In genomic region chr1:147292635-147293251, GRCh38 we compare ENCODE assay signal across 11 cellular contexts. TPM values are rescaled to one million over a fixed set of nuclear protein-coding genes. Genes with fewer than 3 reads are reported as not detected.
DNase-seq lines count a peak whose midpoint lies in the region; ATAC-seq and TF ChIP-seq lines count a peak whose summit lies in the region.
"Had no signal": no experiment of that assay in that cellular context is flagged by ENCODE, and none has a peak within 500 bp of the region (broad histone marks: within the 10 kb centered on the region; RNA-seq: fewer than 3 reads in every experiment).

No MANE protein-coding gene starts in this region.

- H3K27ac Mint-ChIP-seq in CD8-positive, alpha-beta T cell = peak overlapping the region; percentile 39
- peak overlapping the region; percentile 100 for H3K27ac Mint-ChIP-seq in HFFc6
- no peak overlapping the region for H3K27ac Mint-ChIP-seq in endodermal cell
- H3K27ac Mint-ChIP-seq: stimulated activated naive B cell treated with anti-CD40 and anti-IgM and Interleukin-4, amounts not matched to agents 10 μg/mL and 1 μg/mL and 100 μg/mL, for 72 hours had no signal

- no peaks in the 10 kb centered on the region for H4K20me1 ChIP-seq in mammary epithelial cell (ENCODE audit: insufficient read depth, low read length)

- H3K36me3 Mint-ChIP-seq in CD8-positive, alpha-beta T cell = peaks cover 100% of the 10 kb centered on the region
- H3K36me3 Mint-ChIP-seq in HFFc6 (ENCODE audit: low read depth) = peaks cover 70% of the 10 kb centered on the region
- H3K36me3 Mint-ChIP-seq in endodermal cell (ENCODE audit: low read depth) = peaks cover 99% of the 10 kb centered on the region

- WGBS in mammary epithelial cell (ENCODE audit: low coverage, missing lambda C conversion rate) = 48% methylated on average over 3 of the region's 3 CpGs
- WGBS in endodermal cell (ENCODE audit: insufficient coverage in 1 of 2, insufficient read length in 1 of 2), 2 experiments = 96 to 100% methylated on average over 2 to 3 of the region's 3 CpGs

- H3K4me2 ChIP-seq in mammary epithelial cell (ENCODE audit: insufficient read depth, low read depth, low read length) = no peak overlapping the region

- H3K27me3 ChIP-seq in CD8-positive, alpha-beta T cell (ENCODE audit: insufficient read depth, low read length) = no peaks in the 10 kb centered on the region
- no peaks in the 10 kb centered on the region for H3K27me3 ChIP-seq in mammary epithelial cell (ENCODE audit: insufficient read depth, low read length)
- H3K27me3 ChIP-seq in endodermal cell (ENCODE audit: control insufficient read depth, insufficient read depth, low read length, poor library complexity, severe bottlenecking) = no peaks in the 10 kb centered on the region

- H2AFZ ChIP-seq in mammary epithelial cell (ENCODE audit: low read depth, low read length) = no peak overlapping the region

- intact Hi-C loops in CD8-positive, alpha-beta T cell (cut with DNase I, micrococcal nuclease) = no loop called here
- intact Hi-C loops in mammary epithelial cell (cut with micrococcal nuclease) = loop anchor here (1.0 kb wide), 1 partner anchor 19 kb away; no protein-coding TSS in a partner anchor

- dilution Hi-C loops in mammary epithelial cell (cut with HindIII; ENCODE audit: low sequenced_read_pairs) = no loop called here

- no TSS peak for BruUV-seq in mammary epithelial cell (replicated peaks; lab: Mats Ljungman, UMichigan)

- POLR2A ChIA-PET in CD8-positive, alpha-beta T cell (lab: Charles Lee) = interaction anchor here (0.6 kb wide), 1 partner anchor 18 kb away, joined by 7 read pairs; no protein-coding TSS in a partner anchor

- TF ChIP-seq CTCF in CD8-positive, alpha-beta T cell (IDR thresholded peaks at IDR 0.05) = no peak
- TF ChIP-seq CTCF in HFFc6 (IDR thresholded peaks at IDR 0.05) = 0 out of 2 replicates have a peak, but pooled peaks have one; percentile 4
- TF ChIP-seq CTCF in mammary epithelial cell (conservative IDR thresholded peaks at IDR 0.05 in 1 of 2, IDR thresholded peaks at IDR 0.05 in 1 of 2; ENCODE audit: extremely low read depth in 1 of 2, insufficient read depth in 1 of 2, low read depth in 1 of 2, low read length in 2 of 2) = no peak
- TF ChIP-seq CTCF in endodermal cell (conservative IDR thresholded peaks at IDR 0.05) = no peak

- H3K9ac ChIP-seq in mammary epithelial cell (ENCODE audit: insufficient read depth, low read length) (no peak overlapping the region), endodermal cell (ENCODE audit: extremely low read depth, low read length, poor library complexity, severe bottlenecking) (no peak overlapping the region)

- H3K79me2 ChIP-seq in mammary epithelial cell (ENCODE audit: insufficient read depth, low read length) = no peaks in the 10 kb centered on the region

- ATAC-seq in CD8-positive, alpha-beta T cell = no peak
- ATAC-seq in HG02870 (IDR thresholded peaks at IDR 0.05; ENCODE audit: unreplicated experiment) = no peak
- ATAC-seq: stimulated activated naive B cell treated with anti-CD40 and anti-IgM and Interleukin-4, amounts not matched to agents 10 μg/mL and 1 μg/mL and 100 μg/mL, for 72 hours had no signal

- in situ Hi-C loops in mammary epithelial cell (cut with MboI; ENCODE audit: low sequenced_read_pairs in 2 of 2) = loop anchor here in 1 of 2 donors (25.0 kb wide), 1 partner anchor 345 kb away; no protein-coding TSS in a partner anchor

- peaks cover 49% of the 10 kb centered on the region for H3K36me3 ChIP-seq in CD8-positive, alpha-beta T cell (ENCODE audit: insufficient read depth, low read length)
- peaks cover 32% of the 10 kb centered on the region for H3K36me3 ChIP-seq in mammary epithelial cell (ENCODE audit: insufficient read depth, low read length)
- peaks cover 100% of the 10 kb centered on the region for H3K36me3 ChIP-seq in endodermal cell (ENCODE audit: control insufficient read depth, insufficient read depth, low read length)

- no peaks in the 10 kb centered on the region for H3K4me1 ChIP-seq in CD8-positive, alpha-beta T cell (ENCODE audit: insufficient read depth, low read length)
- H3K4me1 ChIP-seq in mammary epithelial cell (ENCODE audit: insufficient read depth, low read length) = peaks cover 8% of the 10 kb centered on the region
- no peaks in the 10 kb centered on the region for H3K4me1 ChIP-seq in endodermal cell (ENCODE audit: control insufficient read depth, insufficient read depth, low read length)

- no peak overlapping the region for H3K4me3 ChIP-seq in CD8-positive, alpha-beta T cell (ENCODE audit: low read depth, low read length)
- H3K4me3 ChIP-seq in mammary epithelial cell (replicated peaks in 1 of 3; ENCODE audit: insufficient read depth in 1 of 3, low read depth in 2 of 3, low read length in 3 of 3) (no peak overlapping the region), endodermal cell (ENCODE audit: low read length) (no peak overlapping the region)
- H3K4me3 ChIP-seq: lung had no signal

- no peak overlapping the region for H3K27ac ChIP-seq in CD8-positive, alpha-beta T cell (ENCODE audit: low read depth, low read length)
- H3K27ac ChIP-seq in mammary epithelial cell (ENCODE audit: insufficient read depth, low read depth, low read length) (peak overlapping the region; percentile 66), endodermal cell (ENCODE audit: low read depth, low read length) (no peak overlapping the region)

- peaks cover 2% of the 10 kb centered on the region for H3K9me3 Mint-ChIP-seq in CD8-positive, alpha-beta T cell
- peaks cover 8% of the 10 kb centered on the region for H3K9me3 Mint-ChIP-seq in HFFc6
- H3K9me3 Mint-ChIP-seq in endodermal cell = peaks cover 15% of the 10 kb centered on the region

- H3K4me1 Mint-ChIP-seq in CD8-positive, alpha-beta T cell (ENCODE audit: low read depth) = no peaks in the 10 kb centered on the region
- H3K4me1 Mint-ChIP-seq in HFFc6 (ENCODE audit: low read depth) (peaks cover 37% of the 10 kb centered on the region), endodermal cell (no peaks in the 10 kb centered on the region)

- DNase-seq in CD8-positive, alpha-beta T cell = no peak
- peak; percentile 98 for DNase-seq in HFFc6
- peak; percentile 82 for DNase-seq in mammary epithelial cell
- DNase-seq in myocyte (ENCODE audit: low read depth) = peak; percentile 82
- no peak for DNase-seq in endodermal cell
- no peak for DNase-seq in activated CD8-positive, alpha-beta memory T cell treated with anti-CD3 and anti-CD28 coated beads, Interleukin-2, amount 50 U/mL, for 4 hours
- DNase-seq: effector memory CD4-positive, alpha-beta T cell; NCI-H1436 treated with DMSO at 0.1 percent for 48 hours; stimulated activated naive B cell treated with anti-CD40 and anti-IgM and Interleukin-4, amounts not matched to agents 10 μg/mL and 1 μg/mL and 100 μg/mL, for 72 hours had no signal

- no peaks in the 10 kb centered on the region for H3K9me3 ChIP-seq in CD8-positive, alpha-beta T cell (ENCODE audit: low read length)
- H3K9me3 ChIP-seq in mammary epithelial cell (replicated peaks; ENCODE audit: insufficient read depth, low read length) (no peaks in the 10 kb centered on the region), endodermal cell (ENCODE audit: control insufficient read depth, low read length) (peaks cover 38% of the 10 kb centered on the region)

- CTCF ChIA-PET in CD8-positive, alpha-beta T cell (lab: Charles Lee) = no interaction called here
- CTCF ChIA-PET in mammary epithelial cell (lab: Charles Lee; ENCODE audit: low non-redundant PET) = no interaction called here

- H3K4me3 Mint-ChIP-seq in CD8-positive, alpha-beta T cell = no peak overlapping the region
- H3K4me3 Mint-ChIP-seq in HFFc6 (peak overlapping the region; percentile 84), endodermal cell (no peak overlapping the region)
- H3K4me3 Mint-ChIP-seq: stimulated activated naive B cell treated with anti-CD40 and anti-IgM and Interleukin-4, amounts not matched to agents 10 μg/mL and 1 μg/mL and 100 μg/mL, for 72 hours had no signal

- no peaks in the 10 kb centered on the region for H3K27me3 Mint-ChIP-seq in CD8-positive, alpha-beta T cell (ENCODE audit: low read depth)
- H3K27me3 Mint-ChIP-seq in HFFc6 (ENCODE audit: insufficient read depth) (peaks cover 7% of the 10 kb centered on the region), endodermal cell (ENCODE audit: insufficient read depth) (no peaks in the 10 kb centered on the region)
- H3K27me3 Mint-ChIP-seq: stimulated activated naive B cell treated with anti-CD40 and anti-IgM and Interleukin-4, amounts not matched to agents 10 μg/mL and 1 μg/mL and 100 μg/mL, for 72 hours had no signal

RNA-seq across cellular contexts. Expression of gene CHD1L, which starts 50.3 kb away (rescaled TPM):
- 10 to 100 TPM; 27.9 to 29.0 TPM for total RNA-seq in CD8-positive, alpha-beta T cell
- 10 to 100 TPM; 34.4 to 43.2 (median 38.0) TPM for total RNA-seq in HFFc6 (2021; fragmentation: NEBNext Ultra II Directional; extraction: Animal tissue kit (Norgen Biotek cat#: 25700))
- total RNA-seq in mammary epithelial cell = 10 to 100 TPM; 33.0 to 50.9 TPM
- polyA plus RNA-seq in mammary epithelial cell = 26.0 TPM
- polyA minus RNA-seq in mammary epithelial cell = 25.7 TPM
- 15.9 and 16.6 TPM in 2 replicates for total RNA-seq in myocyte
- 14.5 TPM for polyA plus RNA-seq in myocyte (2012)
- 100 to 1,000 TPM; 112 to 117 TPM for total RNA-seq in endodermal cell
- 54.4 TPM for polyA plus RNA-seq in endodermal cell (2013, experiment 1 of 2)
- polyA plus RNA-seq in endodermal cell (2013, experiment 2 of 2) = 52.3 TPM

Comparison
In these comparisons a context has a peak if more than half of its experiments do, and no peak if none do; other contexts are left out.
1. DNase-seq: peak in HFFc6 (single experiment), mammary epithelial cell (single experiment) and myocyte (single experiment); none in CD8-positive, alpha-beta T cell (0 of 7), endodermal cell (single experiment) and activated CD8-positive, alpha-beta memory T cell treated with anti-CD3 and anti-CD28 coated beads, Interleukin-2, amount 50 U/mL, for 4 hours (single experiment).